Comparison of ENCODE assay signal across 20 cellular contexts in genomic region chr13:73303858-73304257, GRCh38.
DNase-seq lines count a peak whose midpoint lies in the region; ATAC-seq, FAIRE-seq and TF ChIP-seq lines count a peak whose summit lies in the region.
"Had no signal": no experiment of that assay in that cellular context is flagged by ENCODE, and none has a peak within 500 bp of the region (broad histone marks: within the 10 kb centered on the region; RNA-seq: fewer than 3 reads in every experiment).

No MANE protein-coding gene starts in this region.

- TF ChIP-seq CTCF in BJ (IDR thresholded peaks at IDR 0.05; ENCODE audit: insufficient read depth, low read depth, low read length) (no peak), CD14-positive monocyte (IDR thresholded peaks at IDR 0.05) (no peak)

- CTCF ChIA-PET in BJ (lab: Yijun Ruan, JAX): interaction anchor here (1.2 kb wide), 1 partner anchor 114 kb away, joined by 3 read pairs; no protein-coding TSS in a partner anchor

- no peak for FAIRE-seq in H54 (lab: Jason Lieb, UNC)
- FAIRE-seq: kidney had no signal

- peak overlapping the region; percentile 46 for H3K4me3 Mint-ChIP-seq in activated T-helper 17 cell treated with anti-CD3 and anti-CD28 coated beads, Interleukin-2, amount 50 U/mL, for 72 hours
- no peak overlapping the region for H3K4me3 Mint-ChIP-seq in CD14-positive monocyte
- H3K4me3 Mint-ChIP-seq in naive thymus-derived CD8-positive, alpha-beta T cell: no peak overlapping the region
- H3K4me3 Mint-ChIP-seq: CD8-positive, alpha-beta T cell; natural killer cell; stimulated activated memory B cell treated with anti-CD40 and anti-IgM and Interleukin-4, amounts not matched to agents 10 μg/mL and 1 μg/mL and 100 μg/mL, for 72 hours had no signal

- intact Hi-C loops in CD14-positive monocyte (cut with micrococcal nuclease): no loop called here

- ATAC-seq in activated T-helper 17 cell treated with anti-CD3 and anti-CD28 coated beads, Interleukin-2, amount 50 U/mL, for 72 hours (replicated peaks): peak; percentile 97
- ATAC-seq in naive thymus-derived CD8-positive, alpha-beta T cell: no peak
- no peak for ATAC-seq in GM19351 (IDR thresholded peaks at IDR 0.05; ENCODE audit: unreplicated experiment)
- ATAC-seq: CD8-positive, alpha-beta T cell; natural killer cell; right lobe of liver; stimulated activated memory B cell treated with anti-CD40 and anti-IgM and Interleukin-4, amounts not matched to agents 10 μg/mL and 1 μg/mL and 100 μg/mL, for 72 hours had no signal

- no peak overlapping the region for H3K4me3 ChIP-seq in BJ (ENCODE audit: low read depth, low read length)
- H3K4me3 ChIP-seq: coronary artery, right lobe of liver had no signal

- H3K27me3 Mint-ChIP-seq in activated T-helper 17 cell treated with anti-CD3 and anti-CD28 coated beads, Interleukin-2, amount 50 U/mL, for 72 hours: peaks cover 3% of the 10 kb centered on the region
- H3K27me3 Mint-ChIP-seq in CD14-positive monocyte (ENCODE audit: low read depth in 3 of 3): peaks cover 0 to 4% (median 0%) of the 10 kb centered on the region in 3 donors
- peaks cover 0 to 3% (median 0%) of the 10 kb centered on the region in 5 donors for H3K27me3 Mint-ChIP-seq in naive thymus-derived CD8-positive, alpha-beta T cell
- H3K27me3 Mint-ChIP-seq: stimulated activated memory B cell treated with anti-CD40 and anti-IgM and Interleukin-4, amounts not matched to agents 10 μg/mL and 1 μg/mL and 100 μg/mL, for 72 hours had no signal

- DNase-seq in BJ (ENCODE audit: low read depth) (peak; percentile 9), H54 (ENCODE audit: insufficient read length, low spot score) (peak; percentile 12), kidney glomerular epithelial cell (lab: John Stamatoyannopoulos, UW) (peak; percentile 78), CD14-positive monocyte (ENCODE audit: low spot score) (no peak), NCI-H345 treated with DMSO at 0.1 percent for 48 hours (lab: John Stamatoyannopoulos, UW; ENCODE audit: unreplicated experiment) (no peak)
- DNase-seq in naive thymus-derived CD8-positive, alpha-beta T cell: no peak
- DNase-seq: activated gamma-delta T cell treated with Interleukin-2 at 50 U/mL for 16 hours; CD8-positive, alpha-beta T cell; foreskin fibroblast; H7; KBM-7; kidney; natural killer cell; NCI-H2107; right lobe of liver; T-helper 9 cell had no signal

- H3K36me3 Mint-ChIP-seq in activated T-helper 17 cell treated with anti-CD3 and anti-CD28 coated beads, Interleukin-2, amount 50 U/mL, for 72 hours (ENCODE audit: low read depth): no peaks in the 10 kb centered on the region
- H3K36me3 Mint-ChIP-seq in CD14-positive monocyte: no peaks in the 10 kb centered on the region
- no peaks in the 10 kb centered on the region for H3K36me3 Mint-ChIP-seq in naive thymus-derived CD8-positive, alpha-beta T cell
- H3K36me3 Mint-ChIP-seq: CD8-positive, alpha-beta T cell; natural killer cell; stimulated activated memory B cell treated with anti-CD40 and anti-IgM and Interleukin-4, amounts not matched to agents 10 μg/mL and 1 μg/mL and 100 μg/mL, for 72 hours had no signal

- POLR2A ChIA-PET in BJ (lab: Charles Lee): interaction anchor here (0.7 kb wide), 1 partner anchor 34 kb away, joined by 5 read pairs; no protein-coding TSS in a partner anchor
- POLR2A ChIA-PET in naive thymus-derived CD8-positive, alpha-beta T cell (lab: Charles Lee): no interaction called here

- H3K4me1 Mint-ChIP-seq in activated T-helper 17 cell treated with anti-CD3 and anti-CD28 coated beads, Interleukin-2, amount 50 U/mL, for 72 hours: peaks cover 5% of the 10 kb centered on the region
- H3K4me1 Mint-ChIP-seq in CD14-positive monocyte: no peaks in the 10 kb centered on the region
- H3K4me1 Mint-ChIP-seq in naive thymus-derived CD8-positive, alpha-beta T cell: no peaks in the 10 kb centered on the region
- H3K4me1 Mint-ChIP-seq: natural killer cell; stimulated activated memory B cell treated with anti-CD40 and anti-IgM and Interleukin-4, amounts not matched to agents 10 μg/mL and 1 μg/mL and 100 μg/mL, for 72 hours had no signal

- TF ChIP-seq POLR2A in H54 (IDR thresholded peaks at IDR 0.05; ENCODE audit: low read depth, low read length): no peak

- H3K36me3 ChIP-seq in BJ (ENCODE audit: control insufficient read depth, insufficient read depth, low read length): no peaks in the 10 kb centered on the region
- H3K36me3 ChIP-seq: right lobe of liver had no signal

- H3K27me3 ChIP-seq in BJ (ENCODE audit: control insufficient read depth, insufficient read depth, low read length): no peaks in the 10 kb centered on the region
- H3K27me3 ChIP-seq: right lobe of liver had no signal

- peak overlapping the region; percentile 75 for H3K27ac Mint-ChIP-seq in activated T-helper 17 cell treated with anti-CD3 and anti-CD28 coated beads, Interleukin-2, amount 50 U/mL, for 72 hours
- H3K27ac Mint-ChIP-seq in CD14-positive monocyte: no peak overlapping the region
- H3K27ac Mint-ChIP-seq in naive thymus-derived CD8-positive, alpha-beta T cell: no peak overlapping the region
- H3K27ac Mint-ChIP-seq: CD8-positive, alpha-beta T cell; natural killer cell; stimulated activated memory B cell treated with anti-CD40 and anti-IgM and Interleukin-4, amounts not matched to agents 10 μg/mL and 1 μg/mL and 100 μg/mL, for 72 hours had no signal

- H3K9me3 Mint-ChIP-seq in activated T-helper 17 cell treated with anti-CD3 and anti-CD28 coated beads, Interleukin-2, amount 50 U/mL, for 72 hours: no peaks in the 10 kb centered on the region
- H3K9me3 Mint-ChIP-seq in CD14-positive monocyte: peaks cover 0 to 5% (median 3%) of the 10 kb centered on the region in 7 donors
- H3K9me3 Mint-ChIP-seq in naive thymus-derived CD8-positive, alpha-beta T cell: peaks cover 0 to 8% (median 0%) of the 10 kb centered on the region in 9 donors
- H3K9me3 Mint-ChIP-seq: CD8-positive, alpha-beta T cell; stimulated activated memory B cell treated with anti-CD40 and anti-IgM and Interleukin-4, amounts not matched to agents 10 μg/mL and 1 μg/mL and 100 μg/mL, for 72 hours had no signal

Comparison
In these comparisons a context has a peak if more than half of its experiments do, and no peak if none do; other contexts are left out.
1. DNase-seq: peak in BJ (single experiment), H54 (single experiment) and kidney glomerular epithelial cell (single experiment); none in CD14-positive monocyte (single experiment), NCI-H345 treated with DMSO at 0.1 percent for 48 hours (single experiment) and naive thymus-derived CD8-positive, alpha-beta T cell (0 of 10).